Comparison of ENCODE assay signal across 1 cellular context in genomic region chr16:57519796-57520360, GRCh38.
A peak's percentile ranks its signal among the peaks of the same experiment; 100 is the strongest.
TF ChIP-seq lines count a peak whose summit lies in the region.

No MANE protein-coding gene starts in this region.

TF ChIP-seq in K562, 482 proteins besides CTCF, POLR2A, EP300 and RAD21:
- TF ChIP-seq ZNF584 (CRISPR knock-in tag; IDR thresholded peaks at IDR 0.05; ENCODE audit: low read depth) (no peak), SNAPC5 (CRISPR knock-in tag; IDR thresholded peaks at IDR 0.05) (no peak), NR0B1 (IDR thresholded peaks at IDR 0.05; ENCODE audit: partially characterized antibody) (no peak), STAG1 (CRISPR knock-in tag; IDR thresholded peaks at IDR 0.05; ENCODE audit: borderline replicate concordance) (peak; percentile 66), NFRKB (IDR thresholded peaks at IDR 0.05; ENCODE audit: low read depth) (no peak), XRCC5 (IDR thresholded peaks at IDR 0.05; ENCODE audit: low read depth, low read length) (0 out of 2 replicates have a peak, but pooled peaks have one; percentile 47), MAFK (IDR thresholded peaks at IDR 0.05; ENCODE audit: low read length) (peak; percentile 39; the same call in 1 of the 2 replicates), PREB (CRISPR knock-in tag; IDR thresholded peaks at IDR 0.05) (no peak), TFAP4 (CRISPR knock-in tag; IDR thresholded peaks at IDR 0.05; ENCODE audit: borderline replicate concordance) (peak; percentile 83), JUN (IDR thresholded peaks at IDR 0.05; ENCODE audit: borderline replicate concordance, low read depth, low read length) (0 out of 2 replicates have a peak, but pooled peaks have one; percentile 27), JUN (CRISPR knock-in tag; IDR thresholded peaks at IDR 0.05; ENCODE audit: borderline replicate concordance) (no peak), YY1 (IDR thresholded peaks at IDR 0.05; ENCODE audit: borderline replicate concordance in 1 of 3, control insufficient read depth in 1 of 3, extremely low read depth in 1 of 3, insufficient read depth in 3 of 3, insufficient read length in 1 of 3, insufficient replicate concordance in 2 of 3, low read depth in 1 of 3, low read length in 2 of 3) (peak in 2 of 3 experiments; percentile 68 to 74), DEAF1 (CRISPR knock-in tag; IDR thresholded peaks at IDR 0.05) (peak; percentile 90), CREM (IDR thresholded peaks at IDR 0.05; ENCODE audit: low read depth) (0 out of 2 replicates have a peak, but pooled peaks have one; percentile 16), SMC3 (conservative IDR thresholded peaks at IDR 0.05; ENCODE audit: insufficient read depth, low read depth, low read length) (peak; percentile 97), ZNF24 (IDR thresholded peaks at IDR 0.05) (0 out of 2 replicates have a peak, but pooled peaks have one; percentile 17), FOSL1 (tag; conservative IDR thresholded peaks at IDR 0.05) (no peak), CBX3 (IDR thresholded peaks at IDR 0.05; ENCODE audit: borderline replicate concordance in 1 of 2, low read length in 2 of 2) (0 out of 3 replicates have a peak, but pooled peaks of 1 of the 2 experiments have one; percentile 21), FOXA1 (IDR thresholded peaks at IDR 0.05; ENCODE audit: borderline replicate concordance) (no peak), RBM25 (IDR thresholded peaks at IDR 0.05; ENCODE audit: low read depth, low read length, severe bottlenecking) (peak; percentile 31), BCOR (IDR thresholded peaks at IDR 0.05) (0 out of 2 replicates have a peak, but pooled peaks have one; percentile 7), CC2D1A (IDR thresholded peaks at IDR 0.05) (peak; percentile 81), BHLHE40 (IDR thresholded peaks at IDR 0.05; ENCODE audit: low read length) (0 out of 2 replicates have a peak, but pooled peaks have one; percentile 18), ZBTB7A (IDR thresholded peaks at IDR 0.05; ENCODE audit: borderline replicate concordance, control insufficient read depth, low read depth, low read length) (peak; percentile 69), E2F6 (IDR thresholded peaks at IDR 0.05; ENCODE audit: borderline replicate concordance in 1 of 2, extremely low read depth in 1 of 2, insufficient read depth in 1 of 2, insufficient read length in 1 of 2, low read depth in 1 of 2, low read length in 1 of 2, poor library complexity in 1 of 2, severe bottlenecking in 1 of 2) (no peak), TARDBP (IDR thresholded peaks at IDR 0.05) (no peak), MAZ (CRISPR knock-in tag; conservative IDR thresholded peaks at IDR 0.05 in 1 of 2, IDR thresholded peaks at IDR 0.05 in 1 of 2) (peak; percentile 35 to 72; a peak in 3 of 4 replicates), RBM17 (IDR thresholded peaks at IDR 0.05; ENCODE audit: borderline replicate concordance, low read depth, low read length) (no peak), ARID2 (IDR thresholded peaks at IDR 0.05) (peak; percentile 86), SRF (CRISPR knock-in tag; IDR thresholded peaks at IDR 0.05) (0 out of 4 replicates have a peak, but pooled peaks of 1 of the 2 experiments have one; percentile 17)
